In the genomic region with DNA sequence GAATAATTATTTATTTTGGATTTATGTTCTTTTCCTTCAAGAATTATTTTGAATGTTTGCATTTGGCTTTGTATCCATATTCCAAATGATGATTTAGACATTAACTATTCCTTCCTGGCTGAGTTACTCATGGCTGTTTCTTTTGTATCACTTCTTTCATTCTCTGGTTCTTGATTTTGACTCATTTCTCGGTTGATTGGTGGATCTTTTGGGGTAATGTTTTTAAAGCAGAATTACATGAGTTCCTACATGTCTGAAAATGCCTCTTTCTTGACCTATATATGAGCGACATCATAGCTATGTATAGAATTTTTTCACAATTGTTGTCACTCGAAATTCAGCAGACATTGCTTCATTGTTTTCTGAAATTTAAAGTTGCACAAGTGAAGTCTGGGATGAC, we compare ENCODE assay signal across 15 cellular contexts. TPM values are rescaled to one million over a fixed set of nuclear protein-coding genes. Genes with fewer than 3 reads are reported as not detected.
"Had no signal": no experiment of that assay in that cellular context is flagged by ENCODE, and none has a peak within 500 bp of the region (broad histone marks: within the 10 kb centered on the region; RNA-seq: fewer than 3 reads in every experiment).

No MANE protein-coding gene starts in this region.

- DNase-seq: activated CD4-positive, alpha-beta memory T cell treated with anti-CD3 and anti-CD28 coated beads, Interleukin-2, amount 10 ng/mL, durations not matched to agents 7 days and 5 days; activated CD4-positive, alpha-beta T cell treated with anti-CD3 and anti-CD28 coated beads for 1 hour; activated gamma-delta T cell; activated naive CD8-positive, alpha-beta T cell treated with anti-CD3 and anti-CD28 coated beads for 36 hours; activated T-cell treated with anti-CD3 and anti-CD28 coated beads, Interleukin-2, amount 50 U/mL, for 48 hours; anterior cingulate cortex; caudate nucleus; colonic mucosa; effector CD4-positive, alpha-beta T cell; head of caudate nucleus; kidney; ovary; stimulated activated CD4-positive, alpha-beta T cell treated with anti-CD3 and anti-CD28 coated beads, Interleukin-15, amount 100 ng/mL, for 24 hours; stimulated activated CD4-positive, alpha-beta T cell treated with anti-CD3 and anti-CD28 coated beads, Interleukin-4, amount 100 ng/mL, for 24 hours; T-helper 9 cell had no signal

- H3K4me1 ChIP-seq: colonic mucosa had no signal

- H3K9me3 ChIP-seq: colonic mucosa, ovary had no signal

- H3K36me3 ChIP-seq: colonic mucosa, ovary had no signal

- H3K4me3 ChIP-seq: colonic mucosa, ovary had no signal

- H3K27me3 ChIP-seq: colonic mucosa, ovary had no signal

RNA-seq across cellular contexts. Expression of a gene that starts 39.5 kb away (rescaled TPM):
- total RNA-seq: activated CD4-positive, alpha-beta memory T cell treated with anti-CD3 and anti-CD28 coated beads, Interleukin-2, amount 10 ng/mL, durations not matched to agents 7 days and 5 days; activated naive CD8-positive, alpha-beta T cell treated with anti-CD3 and anti-CD28 coated beads for 36 hours had no signal
